In the genomic region with DNA sequence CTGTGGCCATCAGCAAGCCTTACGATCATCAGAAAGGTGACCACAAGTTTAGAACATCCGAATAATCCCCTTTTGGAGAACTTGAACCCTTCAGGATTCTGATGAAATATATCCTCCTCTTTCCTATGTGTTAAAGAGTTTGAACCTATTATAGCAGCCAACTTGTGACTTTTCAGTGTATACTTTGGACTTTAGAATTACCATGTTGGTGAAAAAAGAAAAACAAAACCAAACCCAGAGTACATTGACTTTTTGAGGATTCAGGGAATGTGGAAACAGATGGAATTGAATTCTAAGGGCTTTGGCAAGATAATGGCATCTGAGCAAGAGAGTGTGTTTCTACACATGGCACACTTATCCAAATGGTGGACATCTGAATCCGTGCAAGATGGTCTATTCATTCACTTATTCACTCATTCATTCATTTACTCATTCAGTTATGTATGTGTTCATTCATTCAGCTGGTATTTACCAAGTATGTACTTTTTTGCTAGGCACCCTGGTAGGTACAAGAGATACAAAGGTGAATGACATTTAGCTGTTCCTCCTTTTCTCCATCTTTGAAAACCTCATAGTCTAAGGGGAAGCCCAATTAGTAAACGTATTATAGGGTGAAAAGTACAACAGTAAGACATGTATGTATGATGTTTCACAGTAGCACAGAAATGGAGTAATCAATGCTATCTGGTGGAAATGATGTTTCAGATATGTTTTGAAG, we compare ENCODE assay signal across 18 cellular contexts.
A peak's percentile ranks its signal among the peaks of the same experiment; 100 is the strongest.
DNase-seq lines count a peak whose midpoint lies in the region; ATAC-seq, FAIRE-seq and TF ChIP-seq lines count a peak whose summit lies in the region.
"Had no signal": no experiment of that assay in that cellular context is flagged by ENCODE, and none has a peak within 500 bp of the region (broad histone marks: within the 10 kb centered on the region; RNA-seq: fewer than 3 reads in every experiment).

No MANE protein-coding gene starts in this region.

- peak; percentile 15 for ATAC-seq in GM19351 (IDR thresholded peaks at IDR 0.05; ENCODE audit: unreplicated experiment)

- H3K27ac ChIP-seq in ascending aorta (peak overlapping the region; percentile 81 to 91), mesodermal cell (ENCODE audit: low read depth, low read length, severe bottlenecking) (peak overlapping the region; percentile 68), small intestine (ENCODE audit: low read depth in 1 of 2, low read length in 1 of 2) (no peak overlapping the region)
- H3K27ac ChIP-seq: BLaER1, RWPE1 had no signal

- H3K27me3 ChIP-seq in ascending aorta (no peaks in the 10 kb centered on the region), small intestine (ENCODE audit: control insufficient read depth in 2 of 2, insufficient read depth in 2 of 2, low read length in 2 of 2) (no peaks in the 10 kb centered on the region)
- H3K27me3 ChIP-seq: BLaER1, MG63 had no signal

- intact Hi-C loops in ascending aorta (cut with DNase I), result loop anchor here (2.0 kb wide), 1 partner anchor 26 kb away; no protein-coding TSS in a partner anchor

- H3K4me3 ChIP-seq in ascending aorta (no peak overlapping the region), mesodermal cell (ENCODE audit: extremely low read depth, insufficient read depth, low read length, poor library complexity, severe bottlenecking) (no peak overlapping the region), small intestine (ENCODE audit: low read depth in 1 of 2, low read length in 2 of 2) (no peak overlapping the region)
- H3K4me3 ChIP-seq: BLaER1, MG63 had no signal

- FAIRE-seq in urothelium cell line (lab: Jason Lieb, UNC) (peak; percentile 44), small intestine (lab: Jason Lieb, UNC) (no peak)
- FAIRE-seq: A204.1, GM18507 had no signal

- H3K9me3 ChIP-seq in ascending aorta (no peaks in the 10 kb centered on the region), mesodermal cell (ENCODE audit: control insufficient read depth, low read length) (no peaks in the 10 kb centered on the region), small intestine (ENCODE audit: control insufficient read depth, low read depth) (no peaks in the 10 kb centered on the region)
- H3K9me3 ChIP-seq: BLaER1, MG63 had no signal

- H3K36me3 ChIP-seq in ascending aorta (peaks cover 11 to 18% of the 10 kb centered on the region in 2 donors), mesodermal cell (ENCODE audit: control insufficient read depth, insufficient read depth, low read length) (peaks cover 6% of the 10 kb centered on the region), small intestine (ENCODE audit: control insufficient read depth in 2 of 2, insufficient read depth in 2 of 2, low read length in 2 of 2) (no peaks in the 10 kb centered on the region)
- H3K36me3 ChIP-seq: BLaER1, MG63 had no signal

- DNase-seq in ascending aorta (ENCODE audit: low spot score in 2 of 2), result no peak
- DNase-seq in urothelium cell line (ENCODE audit: low spot score), result no peak
- DNase-seq in RPMI8226, result no peak
- DNase-seq in NCI-H1694 treated with DMSO at 0.1 percent for 48 hours (lab: John Stamatoyannopoulos, UW), result no peak
- no peak for DNase-seq in small intestine
- DNase-seq: CD4-positive, CD25-positive, alpha-beta regulatory T cell; KG1; NCI-H1105 treated with DMSO at 0.1 percent for 48 hours; NCI-H2029 treated with DMSO at 0.1 percent for 48 hours; NCI-H526; SHP77 had no signal

- no peak for TF ChIP-seq CTCF in ascending aorta (IDR thresholded peaks at IDR 0.05)

- 84 to 100% methylated on average over 1 to 2 of the region's 4 CpGs for WGBS in mesodermal cell (ENCODE audit: insufficient coverage in 2 of 2), 2 experiments
- WGBS in small intestine, 3 donors, result 78 to 86% (median 82%) methylated on average over 4 of the region's 4 CpGs

- H3K4me1 ChIP-seq in ascending aorta, result peaks cover 6 to 60% of the 10 kb centered on the region in 2 donors
- peaks cover 38% of the 10 kb centered on the region for H3K4me1 ChIP-seq in mesodermal cell (ENCODE audit: control insufficient read depth, insufficient read depth, low read length, poor library complexity, severe bottlenecking)
- H3K4me1 ChIP-seq in small intestine (ENCODE audit: control insufficient read depth in 2 of 2, insufficient read depth in 1 of 2, low read depth in 1 of 2, low read length in 1 of 2), result no peaks in the 10 kb centered on the region
- H3K4me1 ChIP-seq: BLaER1 had no signal

Comparison
In these comparisons a context has a peak if more than half of its experiments do, and no peak if none do; other contexts are left out.
1. H3K27ac ChIP-seq: peak in ascending aorta (2 of 2) and mesodermal cell (single experiment); none in small intestine (0 of 2).